ENCODE assay signal across 9 cellular contexts in the genomic region with DNA sequence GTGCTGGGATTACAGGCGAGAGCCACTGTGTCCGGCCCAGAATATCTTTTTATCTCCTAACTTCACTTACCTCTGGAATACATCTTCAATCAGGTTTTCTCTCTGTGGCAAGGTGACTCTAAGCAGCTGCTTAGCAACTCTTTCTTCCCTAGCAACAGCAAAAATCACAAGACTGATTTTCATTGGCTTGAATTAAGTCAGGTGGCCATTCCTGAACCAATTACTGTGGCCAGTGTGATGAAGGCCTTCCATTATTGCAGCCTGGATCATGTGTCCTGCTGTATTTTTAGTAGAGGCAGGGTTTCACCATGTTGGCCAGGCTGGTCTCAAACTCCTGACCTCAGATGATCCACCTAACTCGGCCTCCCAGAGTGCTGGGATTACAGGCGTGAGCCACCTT. TPM values are rescaled to one million over a fixed set of nuclear protein-coding genes. Genes with fewer than 3 reads are reported as not detected.
DNase-seq lines count a peak whose midpoint lies in the region; ATAC-seq and TF ChIP-seq lines count a peak whose summit lies in the region.
"Had no signal": no experiment of that assay in that cellular context is flagged by ENCODE, and none has a peak within 500 bp of the region (broad histone marks: within the 10 kb centered on the region; RNA-seq: fewer than 3 reads in every experiment).

No MANE protein-coding gene starts in this region.

- TF ChIP-seq CTCF in lower leg skin (IDR thresholded peaks at IDR 0.05), result no peak

- no peak for ATAC-seq in GM21723 (IDR thresholded peaks at IDR 0.05; ENCODE audit: unreplicated experiment)
- ATAC-seq in HG03095 (IDR thresholded peaks at IDR 0.05; ENCODE audit: unreplicated experiment), result no peak
- ATAC-seq: body of pancreas had no signal

- TF ChIP-seq POLR2A in lower leg skin (IDR thresholded peaks at IDR 0.05), result no peak

- intact Hi-C loops in lower leg skin (cut with DNase I; ENCODE audit: low total_unique reads), result loop anchor here (10.0 kb wide), 1 partner anchor 57 kb away; no protein-coding TSS in a partner anchor

- in situ Hi-C loops in KBM-7 (cut with MboI; ENCODE audit: low pct_unique_long_range_greater_than_20kb, low sequenced_read_pairs) (no loop called here), SK-MEL-5 (cut with HindIII; ENCODE audit: low pct_unique_long_range_greater_than_20kb, low sequenced_read_pairs) (no loop called here)

- 93% methylated on average over 4 of the region's 4 CpGs for whole genome bisulfite sequencing in lower leg skin, 2 donors

- DNase-seq in DMS79 (lab: John Stamatoyannopoulos, UW) (peak; percentile 12), KBM-7 (peak; percentile 58), SK-MEL-5 (ENCODE audit: low read depth, low spot score) (peak; percentile 95), foreskin melanocyte (peak; percentile 76), lower leg skin (ENCODE audit: low spot score in 2 of 2) (no peak)
- no peak for DNase-seq in activated effector memory CD4-positive, alpha-beta T cell treated with anti-CD3 and anti-CD28 coated beads, Interleukin-2, amount 50 U/mL, for 16 hours

- H3K4me3 ChIP-seq in lower leg skin (ENCODE audit: low read depth, poor library complexity, severe bottlenecking), result no peak overlapping the region
- H3K4me3 ChIP-seq: body of pancreas had no signal

RNA-seq across cellular contexts. Expression of gene LTBP4, which starts 9.0 kb away (rescaled TPM):
- 10.9 and 13.4 TPM in 2 replicates for total RNA-seq in SK-MEL-5 (2014; rRNA removed; shearing (Covaris generic))
- 46.6 and 55.1 TPM in 2 replicates for polyA plus RNA-seq in SK-MEL-5 (2015; cell fraction: cytosol; rRNA removed)
- 316 and 403 TPM in 2 replicates for polyA plus RNA-seq in SK-MEL-5 (2015; cell fraction: nucleus; rRNA removed)
- total RNA-seq in lower leg skin, result 100 to 1,000 TPM; 113 to 181 (median 144) TPM

RNA-seq across cellular contexts. Expression of gene SHKBP1, which starts 15.5 kb away (rescaled TPM):
- total RNA-seq in SK-MEL-5 (2014; rRNA removed; shearing (Covaris generic)), result 17.6 and 21.2 TPM in 2 replicates
- polyA plus RNA-seq in SK-MEL-5 (2015; cell fraction: cytosol; rRNA removed), result 79.1 and 87.1 TPM in 2 replicates
- 76.3 and 96.0 TPM in 2 replicates for polyA plus RNA-seq in SK-MEL-5 (2015; cell fraction: nucleus; rRNA removed)
- 10 to 100 TPM; 39.6 to 53.4 (median 43.0) TPM for total RNA-seq in lower leg skin

Comparison
In these comparisons a context has a peak if more than half of its experiments do, and no peak if none do; other contexts are left out.
1. DNase-seq: peak in DMS79 (single experiment), KBM-7 (single experiment), SK-MEL-5 (single experiment) and foreskin melanocyte (single experiment); none in activated effector memory CD4-positive, alpha-beta T cell treated with anti-CD3 and anti-CD28 coated beads, Interleukin-2, amount 50 U/mL, for 16 hours (single experiment) and lower leg skin (0 of 2).